Comparison of ENCODE assay signal across 22 cellular contexts in the genomic region with DNA sequence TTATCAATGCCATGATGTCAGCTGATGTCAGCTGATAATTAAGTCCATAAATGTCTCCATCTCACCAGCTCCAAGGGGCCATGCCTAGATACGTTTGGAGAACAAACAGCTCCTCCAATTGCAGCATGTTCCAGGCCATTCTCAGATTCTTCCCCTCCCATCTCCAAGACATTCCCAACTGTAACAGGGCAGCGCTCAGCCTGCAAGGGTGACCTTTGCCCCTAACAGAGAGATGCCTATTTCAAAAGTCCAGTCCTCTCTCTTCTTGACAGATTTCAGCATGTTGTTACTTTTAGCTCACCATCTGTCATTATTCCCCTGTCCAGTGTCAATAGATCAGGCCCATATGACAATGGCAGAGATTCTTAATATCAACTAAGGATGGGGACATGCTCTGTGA. TPM values are rescaled to one million over a fixed set of nuclear protein-coding genes. Genes with fewer than 3 reads are reported as not detected.
DNase-seq lines count a peak whose midpoint lies in the region; ATAC-seq and TF ChIP-seq lines count a peak whose summit lies in the region.
"Had no signal": no experiment of that assay in that cellular context is flagged by ENCODE, and none has a peak within 500 bp of the region (broad histone marks: within the 10 kb centered on the region; RNA-seq: fewer than 3 reads in every experiment).

No MANE protein-coding gene starts in this region.

- intact Hi-C loops in MCF 10A (cut with micrococcal nuclease): no loop called here

- no peak for TF ChIP-seq CTCF in MCF 10A (IDR thresholded peaks at IDR 0.05; ENCODE audit: unreplicated experiment)

- H3K36me3 Mint-ChIP-seq in activated naive CD4-positive, alpha-beta T cell treated with anti-CD3 and anti-CD28 coated beads, Interleukin-2, amount 10 ng/mL, durations not matched to agents 7 days and 5 days: peaks cover 75% of the 10 kb centered on the region
- H3K36me3 Mint-ChIP-seq in T-cell (peaks cover 37% of the 10 kb centered on the region), immature natural killer cell (peaks cover 7 to 25% (median 23%) of the 10 kb centered on the region in 3 donors), MCF 10A (ENCODE audit: insufficient read depth, unreplicated experiment) (peaks cover 6% of the 10 kb centered on the region)
- peaks cover 67% of the 10 kb centered on the region for H3K36me3 Mint-ChIP-seq in stimulated activated memory B cell treated with anti-CD40 and anti-IgM and Interleukin-4, amounts not matched to agents 10 μg/mL and 1 μg/mL and 100 μg/mL, for 72 hours
- H3K36me3 Mint-ChIP-seq: WTC11 had no signal

- POLR2A ChIA-PET in T-cell (lab: Charles Lee) (interaction anchor here in 1 of 2 donors (0.7 kb wide), 1 partner anchor 9 kb away, joined by 3 read pairs; no protein-coding TSS in a partner anchor), MCF 10A (lab: Yijun Ruan, JAX) (interaction anchor here (2.1 kb wide), 1 partner anchor 15 kb away, joined by 8 read pairs; no protein-coding TSS in a partner anchor)

- no peak for ATAC-seq in T-cell (replicated peaks in 1 of 4)
- ATAC-seq in stimulated activated memory B cell treated with anti-CD40 and anti-IgM and Interleukin-4, amounts not matched to agents 10 μg/mL and 1 μg/mL and 100 μg/mL, for 72 hours: no peak
- ATAC-seq in GM21390 (IDR thresholded peaks at IDR 0.05; ENCODE audit: unreplicated experiment): no peak
- ATAC-seq: WTC11 had no signal

- CTCF ChIA-PET in activated naive CD4-positive, alpha-beta T cell treated with anti-CD3 and anti-CD28 coated beads, Interleukin-2, amount 10 ng/mL, durations not matched to agents 7 days and 5 days (lab: Charles Lee): interaction anchor here (1.0 to 14.1 kb wide), 6 partner anchors 9 to 104 kb away, joined by 3 to 220 read pairs (median 6); a partner anchor contains a TSS
- CTCF ChIA-PET in T-cell (lab: Charles Lee) (interaction anchor here (0.5 to 1.4 kb wide), 4 partner anchors 15 to 46 kb away, joined by 3 to 11 read pairs (median 7); no protein-coding TSS in a partner anchor), MCF 10A (lab: Yijun Ruan, JAX) (interaction anchor here (0.8 to 2.3 kb wide), 4 partner anchors 16 to 206 kb away, joined by 3 to 15 read pairs (median 6); no protein-coding TSS in a partner anchor)

- no peaks in the 10 kb centered on the region for H3K27me3 Mint-ChIP-seq in activated naive CD4-positive, alpha-beta T cell treated with anti-CD3 and anti-CD28 coated beads, Interleukin-2, amount 10 ng/mL, durations not matched to agents 7 days and 5 days
- no peaks in the 10 kb centered on the region for H3K27me3 Mint-ChIP-seq in T-cell
- peaks cover 2 to 4% (median 3%) of the 10 kb centered on the region in 3 donors for H3K27me3 Mint-ChIP-seq in immature natural killer cell (ENCODE audit: low read depth in 3 of 3)
- no peaks in the 10 kb centered on the region for H3K27me3 Mint-ChIP-seq in stimulated activated memory B cell treated with anti-CD40 and anti-IgM and Interleukin-4, amounts not matched to agents 10 μg/mL and 1 μg/mL and 100 μg/mL, for 72 hours
- no peaks in the 10 kb centered on the region for H3K27me3 Mint-ChIP-seq in MCF 10A (ENCODE audit: insufficient read depth, unreplicated experiment)

- no TSS peak for BruUV-seq in MCF 10A (replicated peaks; lab: Mats Ljungman, UMichigan)

- peaks cover 81% of the 10 kb centered on the region for H3K4me1 Mint-ChIP-seq in activated naive CD4-positive, alpha-beta T cell treated with anti-CD3 and anti-CD28 coated beads, Interleukin-2, amount 10 ng/mL, durations not matched to agents 7 days and 5 days
- H3K4me1 Mint-ChIP-seq in T-cell: peaks cover 90 to 93% (median 93%) of the 10 kb centered on the region in 3 donors
- peaks cover 86 to 94% of the 10 kb centered on the region in 2 donors for H3K4me1 Mint-ChIP-seq in immature natural killer cell
- H3K4me1 Mint-ChIP-seq in stimulated activated memory B cell treated with anti-CD40 and anti-IgM and Interleukin-4, amounts not matched to agents 10 μg/mL and 1 μg/mL and 100 μg/mL, for 72 hours: peaks cover 95% of the 10 kb centered on the region
- no peaks in the 10 kb centered on the region for H3K4me1 Mint-ChIP-seq in MCF 10A (ENCODE audit: insufficient read depth, unreplicated experiment)

- H3K9me3 Mint-ChIP-seq in activated naive CD4-positive, alpha-beta T cell treated with anti-CD3 and anti-CD28 coated beads, Interleukin-2, amount 10 ng/mL, durations not matched to agents 7 days and 5 days: no peaks in the 10 kb centered on the region
- H3K9me3 Mint-ChIP-seq in T-cell: no peaks in the 10 kb centered on the region
- H3K9me3 Mint-ChIP-seq in immature natural killer cell: no peaks in the 10 kb centered on the region
- H3K9me3 Mint-ChIP-seq in stimulated activated memory B cell treated with anti-CD40 and anti-IgM and Interleukin-4, amounts not matched to agents 10 μg/mL and 1 μg/mL and 100 μg/mL, for 72 hours: no peaks in the 10 kb centered on the region
- no peaks in the 10 kb centered on the region for H3K9me3 Mint-ChIP-seq in MCF 10A (ENCODE audit: unreplicated experiment)
- H3K9me3 Mint-ChIP-seq: WTC11 had no signal

- no peak overlapping the region for H3K27ac Mint-ChIP-seq in activated naive CD4-positive, alpha-beta T cell treated with anti-CD3 and anti-CD28 coated beads, Interleukin-2, amount 10 ng/mL, durations not matched to agents 7 days and 5 days
- H3K27ac Mint-ChIP-seq in T-cell (peak overlapping the region; percentile 83 to 96), immature natural killer cell (peak overlapping the region; percentile 20 to 97 (median 72)), MCF 10A (ENCODE audit: low read depth, unreplicated experiment) (no peak overlapping the region)
- H3K27ac Mint-ChIP-seq in stimulated activated memory B cell treated with anti-CD40 and anti-IgM and Interleukin-4, amounts not matched to agents 10 μg/mL and 1 μg/mL and 100 μg/mL, for 72 hours: peak overlapping the region; percentile 68
- H3K27ac Mint-ChIP-seq: WTC11 had no signal

- DNase-seq in activated naive CD4-positive, alpha-beta T cell treated with anti-CD3 and anti-CD28 coated beads, Interleukin-2, amount 10 ng/mL, durations not matched to agents 7 days and 5 days: peak; percentile 15
- DNase-seq in activated naive CD4-positive, alpha-beta T cell (lab: John Stamatoyannopoulos, UW): no peak
- no peak for DNase-seq in T-cell
- DNase-seq in immature natural killer cell: no peak
- no peak for DNase-seq in COLO668 (lab: John Stamatoyannopoulos, UW; ENCODE audit: unreplicated experiment)
- no peak for DNase-seq in MCF 10A (ENCODE audit: unreplicated experiment)
- DNase-seq: esophagus squamous epithelium; H7; kidney glomerular epithelial cell; mammary epithelial cell; NCI-H1092; NCI-H2081; NCI-H510A; sigmoid colon; stimulated activated naive CD4-positive, alpha-beta T cell; trophoblast cell had no signal

- H3K4me3 Mint-ChIP-seq in activated naive CD4-positive, alpha-beta T cell treated with anti-CD3 and anti-CD28 coated beads, Interleukin-2, amount 10 ng/mL, durations not matched to agents 7 days and 5 days: no peak overlapping the region
- H3K4me3 Mint-ChIP-seq in T-cell (peak overlapping the region in 2 of 3 donors; percentile 2 to 41), immature natural killer cell (peak overlapping the region; percentile 33 to 67 (median 36)), MCF 10A (ENCODE audit: unreplicated experiment) (no peak overlapping the region)
- no peak overlapping the region for H3K4me3 Mint-ChIP-seq in stimulated activated memory B cell treated with anti-CD40 and anti-IgM and Interleukin-4, amounts not matched to agents 10 μg/mL and 1 μg/mL and 100 μg/mL, for 72 hours
- H3K4me3 Mint-ChIP-seq: WTC11 had no signal

RNA-seq across cellular contexts. Expression of a gene that starts 9.9 kb away (rescaled TPM):
- total RNA-seq in T-cell (100 to 1,000 TPM; 145 to 217 (median 150) TPM), MCF 10A (2022) (9.6 and 13.2 TPM in 2 replicates)
- polyA plus RNA-seq in immature natural killer cell: 10 to 100 TPM; 17.0 to 72.3 (median 20.6) TPM

RNA-seq across cellular contexts. Expression of a gene that starts 56.3 kb away (rescaled TPM):
- total RNA-seq in T-cell (not detected), MCF 10A (2022) (0.39 TPM in 1 of 2 replicates, not detected in the other)
- 1 to 10 TPM in 2 of 3 donors, under 1 TPM in 1; 0.44 to 2.3 (median 1.9) TPM for polyA plus RNA-seq in immature natural killer cell
- total RNA-seq: Daoy, H7, myocyte, SJSA1, WTC11 had no signal

Comparison
In these comparisons a context has a peak if more than half of its experiments do, and no peak if none do; other contexts are left out.
1. H3K27ac Mint-ChIP-seq: peak in T-cell (2 of 2), immature natural killer cell (6 of 6) and stimulated activated memory B cell treated with anti-CD40 and anti-IgM and Interleukin-4, amounts not matched to agents 10 μg/mL and 1 μg/mL and 100 μg/mL, for 72 hours (single experiment); none in activated naive CD4-positive, alpha-beta T cell treated with anti-CD3 and anti-CD28 coated beads, Interleukin-2, amount 10 ng/mL, durations not matched to agents 7 days and 5 days (single experiment) and MCF 10A (single experiment).
2. H3K4me3 Mint-ChIP-seq: peak in T-cell (2 of 3) and immature natural killer cell (5 of 5); none in activated naive CD4-positive, alpha-beta T cell treated with anti-CD3 and anti-CD28 coated beads, Interleukin-2, amount 10 ng/mL, durations not matched to agents 7 days and 5 days (single experiment), stimulated activated memory B cell treated with anti-CD40 and anti-IgM and Interleukin-4, amounts not matched to agents 10 μg/mL and 1 μg/mL and 100 μg/mL, for 72 hours (single experiment) and MCF 10A (single experiment).
3. RNA of a gene that starts 9.9 kb away (total RNA-seq): 145 to 217 TPM in T-cell; 9.6 to 13.2 TPM in MCF 10A; every median in the first group is over 10 times any median in the second.